ENCODE assay signal across 20 cellular contexts in the genomic region with DNA sequence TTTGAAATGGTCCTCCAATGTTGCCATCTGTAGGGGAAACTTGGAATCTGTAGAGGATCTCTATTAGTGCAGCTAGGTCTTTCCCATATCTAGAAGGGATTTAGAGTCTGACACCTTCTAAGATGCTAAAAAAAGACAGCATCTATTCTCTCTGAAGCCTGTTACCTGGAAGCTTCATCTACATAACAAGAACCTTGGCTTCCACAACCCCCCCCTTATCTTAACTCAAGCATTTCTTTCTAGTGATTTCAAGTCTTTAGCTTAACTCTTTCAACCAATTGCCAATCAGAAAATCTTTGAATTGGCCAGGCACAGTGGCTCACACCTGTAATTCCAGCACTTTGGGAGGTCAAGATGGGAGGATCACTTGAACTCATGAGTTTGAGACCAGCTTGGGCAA.
"Had no signal": no experiment of that assay in that cellular context is flagged by ENCODE, and none has a peak within 500 bp of the region (broad histone marks: within the 10 kb centered on the region; RNA-seq: fewer than 3 reads in every experiment).

No MANE protein-coding gene starts in this region.

- H3K27ac ChIP-seq: SJSA1, SK-N-MC had no signal

- H3K4me1 ChIP-seq: SJSA1 had no signal

- H3K27me3 ChIP-seq: SJSA1 had no signal

- H3K4me3 ChIP-seq: SJSA1, SK-N-MC had no signal

- DNase-seq: KBM-7, MV-4-11, NCI-H1048, NCI-H1105, NCI-H1417, NCI-H1436 treated with DMSO at 0.1 percent for 48 hours, NCI-H1694, NCI-H187 treated with DMSO at 0.1 percent for 48 hours, NCI-H2029 treated with DMSO at 0.1 percent for 48 hours, NCI-H226, NCI-H446, NCI-H510A, NCI-H524 treated with DMSO at 0.1 percent for 48 hours, NCI-H69, NCI-H774, Right ventricle myocardium superior, RPMI8226, SIG-M5 had no signal

- H3K36me3 ChIP-seq: SJSA1 had no signal
